12 cellular contexts compared by ENCODE assay signal in the genomic region with DNA sequence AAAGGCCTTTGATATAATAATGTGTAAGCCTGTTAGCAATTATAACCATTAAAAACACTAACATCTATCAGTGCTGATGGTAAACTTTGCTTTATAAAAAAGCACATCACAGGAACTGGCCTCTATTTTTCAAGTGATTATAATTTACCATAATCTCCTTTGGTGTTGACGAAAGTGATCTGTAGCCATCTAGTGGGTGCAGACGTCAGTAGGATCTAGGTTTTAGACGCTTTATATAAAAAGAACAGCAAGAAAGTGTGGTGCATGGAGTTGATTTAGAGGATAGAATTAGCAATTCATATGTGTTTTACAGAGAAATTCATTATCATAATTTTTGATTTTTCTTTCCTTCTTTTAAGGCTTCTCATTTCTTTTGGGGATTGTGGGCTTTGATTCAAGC. TPM values are rescaled to one million over a fixed set of nuclear protein-coding genes. Genes with fewer than 3 reads are reported as not detected.
DNase-seq lines count a peak whose midpoint lies in the region; TF ChIP-seq lines count a peak whose summit lies in the region.
"Had no signal": no experiment of that assay in that cellular context is flagged by ENCODE, and none has a peak within 500 bp of the region (broad histone marks: within the 10 kb centered on the region; RNA-seq: fewer than 3 reads in every experiment).

No MANE protein-coding gene starts in this region.

- 0 out of 2 replicates have a peak, but pooled peaks have one; percentile 23 for TF ChIP-seq CTCF in LNCaP clone FGC (IDR thresholded peaks at IDR 0.05; ENCODE audit: control insufficient read depth, extremely low read depth, insufficient read depth)

- H3K9me3 Mint-ChIP-seq in activated CD4-positive, alpha-beta memory T cell treated with anti-CD3 and anti-CD28 coated beads, Interleukin-2, amount 10 ng/mL, durations not matched to agents 7 days and 5 days = peaks cover 6% of the 10 kb centered on the region
- H3K9me3 Mint-ChIP-seq: CD4-positive, alpha-beta T cell; HFFc6 had no signal

- DNase-seq in NCI-H748 (lab: John Stamatoyannopoulos, UW; ENCODE audit: unreplicated experiment) (peak; percentile 1), NCI-H748 treated with DMSO at 0.1 percent for 48 hours (lab: John Stamatoyannopoulos, UW) (no peak), LNCaP clone FGC (ENCODE audit: low read depth) (no peak), dermis blood vessel endothelial cell (peak; percentile 2), superior temporal gyrus (ENCODE audit: extremely low spot score) (peak; percentile 61), SIG-M5 treated with dmso at 0.1 percent for 504 hours (lab: John Stamatoyannopoulos, UW; ENCODE audit: unreplicated experiment) (no peak), RPMI8226 (no peak)
- no peak for DNase-seq in activated CD4-positive, alpha-beta memory T cell treated with anti-CD3 and anti-CD28 coated beads, Interleukin-2, amount 10 ng/mL, durations not matched to agents 7 days and 5 days
- DNase-seq: CD4-positive, alpha-beta T cell; DMS79; Peyer's patch had no signal

- POLR2A ChIA-PET in activated CD4-positive, alpha-beta memory T cell treated with anti-CD3 and anti-CD28 coated beads, Interleukin-2, amount 10 ng/mL, durations not matched to agents 7 days and 5 days (lab: Charles Lee) = interaction anchor here (1.1 kb wide), 1 partner anchor 139 kb away, joined by 3 read pairs; the partner anchor contains the start of gene C2CD5

- no peaks in the 10 kb centered on the region for H3K27me3 Mint-ChIP-seq in activated CD4-positive, alpha-beta memory T cell treated with anti-CD3 and anti-CD28 coated beads, Interleukin-2, amount 10 ng/mL, durations not matched to agents 7 days and 5 days
- H3K27me3 Mint-ChIP-seq: CD4-positive, alpha-beta T cell had no signal

- H3K4me3 ChIP-seq in LNCaP clone FGC (ENCODE audit: low read depth, low read length) = no peak overlapping the region
- H3K4me3 ChIP-seq: Peyer's patch had no signal

- no peak overlapping the region for H3K4me3 Mint-ChIP-seq in activated CD4-positive, alpha-beta memory T cell treated with anti-CD3 and anti-CD28 coated beads, Interleukin-2, amount 10 ng/mL, durations not matched to agents 7 days and 5 days
- H3K4me3 Mint-ChIP-seq: CD4-positive, alpha-beta T cell; HFFc6 had no signal

- H3K4me1 Mint-ChIP-seq in activated CD4-positive, alpha-beta memory T cell treated with anti-CD3 and anti-CD28 coated beads, Interleukin-2, amount 10 ng/mL, durations not matched to agents 7 days and 5 days = peaks cover 19% of the 10 kb centered on the region

- CTCF ChIA-PET in activated CD4-positive, alpha-beta memory T cell treated with anti-CD3 and anti-CD28 coated beads, Interleukin-2, amount 10 ng/mL, durations not matched to agents 7 days and 5 days (lab: Charles Lee) = interaction anchor here (0.8 to 2.9 kb wide), 8 partner anchors 10 to 371 kb away, joined by 3 to 9 read pairs (median 4); partner anchors contain the start of gene C2CD5

- H3K27ac Mint-ChIP-seq in activated CD4-positive, alpha-beta memory T cell treated with anti-CD3 and anti-CD28 coated beads, Interleukin-2, amount 10 ng/mL, durations not matched to agents 7 days and 5 days = no peak overlapping the region
- H3K27ac Mint-ChIP-seq: CD4-positive, alpha-beta T cell; HFFc6 had no signal

- peaks cover 45% of the 10 kb centered on the region for H3K36me3 Mint-ChIP-seq in activated CD4-positive, alpha-beta memory T cell treated with anti-CD3 and anti-CD28 coated beads, Interleukin-2, amount 10 ng/mL, durations not matched to agents 7 days and 5 days (ENCODE audit: low read depth)

RNA-seq across cellular contexts. Expression of gene ETNK1, which starts 59.2 kb away (rescaled TPM):
- 37.1 and 41.8 TPM in 2 replicates for total RNA-seq in dermis blood vessel endothelial cell
- total RNA-seq in activated CD4-positive, alpha-beta memory T cell treated with anti-CD3 and anti-CD28 coated beads, Interleukin-2, amount 10 ng/mL, durations not matched to agents 7 days and 5 days = 10 to 100 TPM; 72.0 to 84.9 TPM

Comparison
In these comparisons a context has a peak if more than half of its experiments do, and no peak if none do; other contexts are left out.
1. DNase-seq: peak in NCI-H748 (single experiment), dermis blood vessel endothelial cell (single experiment) and superior temporal gyrus (single experiment); none in NCI-H748 treated with DMSO at 0.1 percent for 48 hours (single experiment), LNCaP clone FGC (single experiment), activated CD4-positive, alpha-beta memory T cell treated with anti-CD3 and anti-CD28 coated beads, Interleukin-2, amount 10 ng/mL, durations not matched to agents 7 days and 5 days (single experiment), SIG-M5 treated with dmso at 0.1 percent for 504 hours (single experiment) and RPMI8226 (single experiment).